In genomic region chr12:45727994-45728624, GRCh38 we compare ENCODE assay signal across 8 cellular contexts. TPM values are rescaled to one million over a fixed set of nuclear protein-coding genes. Genes with fewer than 3 reads are reported as not detected.
DNase-seq lines count a peak whose midpoint lies in the region; ATAC-seq lines count a peak whose summit lies in the region.

No MANE protein-coding gene starts in this region.

- H3K27ac ChIP-seq in SJSA1, result peak overlapping the region; percentile 88

- peak overlapping the region; percentile 98 for H3K27ac Mint-ChIP-seq in activated naive CD4-positive, alpha-beta T cell treated with anti-CD3 and anti-CD28 coated beads, Interleukin-2, amount 10 ng/mL, durations not matched to agents 7 days and 5 days

- no peaks in the 10 kb centered on the region for H3K9me3 Mint-ChIP-seq in activated naive CD4-positive, alpha-beta T cell treated with anti-CD3 and anti-CD28 coated beads, Interleukin-2, amount 10 ng/mL, durations not matched to agents 7 days and 5 days

- H3K4me1 ChIP-seq in SJSA1 (replicated peaks), result peaks cover 8% of the 10 kb centered on the region; the same call in 1 of the 2 replicates

- peaks cover 22% of the 10 kb centered on the region for H3K4me1 Mint-ChIP-seq in activated naive CD4-positive, alpha-beta T cell treated with anti-CD3 and anti-CD28 coated beads, Interleukin-2, amount 10 ng/mL, durations not matched to agents 7 days and 5 days

- peaks cover 27% of the 10 kb centered on the region for H3K36me3 Mint-ChIP-seq in activated naive CD4-positive, alpha-beta T cell treated with anti-CD3 and anti-CD28 coated beads, Interleukin-2, amount 10 ng/mL, durations not matched to agents 7 days and 5 days

- H3K9me3 ChIP-seq in SJSA1 (replicated peaks), result no peaks in the 10 kb centered on the region

- no peaks in the 10 kb centered on the region for H3K27me3 ChIP-seq in SJSA1 (replicated peaks)

- no peak for ATAC-seq in GM21515 (IDR thresholded peaks at IDR 0.05; ENCODE audit: unreplicated experiment)

- peak overlapping the region; percentile 69 for H3K4me3 ChIP-seq in SJSA1

- H3K36me3 ChIP-seq in SJSA1, result peaks cover 16% of the 10 kb centered on the region

- H3K4me3 Mint-ChIP-seq in activated naive CD4-positive, alpha-beta T cell treated with anti-CD3 and anti-CD28 coated beads, Interleukin-2, amount 10 ng/mL, durations not matched to agents 7 days and 5 days, result peak overlapping the region; percentile 100

- H3K27me3 Mint-ChIP-seq in activated naive CD4-positive, alpha-beta T cell treated with anti-CD3 and anti-CD28 coated beads, Interleukin-2, amount 10 ng/mL, durations not matched to agents 7 days and 5 days, result no peaks in the 10 kb centered on the region

- DNase-seq in activated naive CD4-positive, alpha-beta T cell treated with anti-CD3 and anti-CD28 coated beads, Interleukin-2, amount 10 ng/mL, durations not matched to agents 7 days and 5 days, result peak; percentile 32
- no peak for DNase-seq in activated naive CD4-positive, alpha-beta T cell treated with Interleukin-2 at 50 U/mL for 16 hours
- no peak for DNase-seq in SJSA1 (ENCODE audit: low read depth in 1 of 2, low spot score in 2 of 2)
- DNase-seq in fibroblast of gingiva (ENCODE audit: low read depth), result peak; percentile 13
- DNase-seq in pons (ENCODE audit: low spot score), result peak; percentile 82
- no peak for DNase-seq in effector CD8-positive, alpha-beta T cell (lab: John Stamatoyannopoulos, UW)
- no peak for DNase-seq in HuH-7 (ENCODE audit: low spot score)

- CTCF ChIA-PET in activated naive CD4-positive, alpha-beta T cell treated with anti-CD3 and anti-CD28 coated beads, Interleukin-2, amount 10 ng/mL, durations not matched to agents 7 days and 5 days (lab: Charles Lee), result interaction anchor here (1.3 to 11.7 kb wide), 3 partner anchors 72 to 264 kb away, joined by 3 to 107 read pairs (median 49); no protein-coding TSS in a partner anchor

RNA-seq across cellular contexts. Expression of gene ARID2, which starts 1.4 kb away (rescaled TPM):
- 6.6 and 12.0 TPM in 2 replicates for total RNA-seq in SJSA1 (2014; rRNA removed; shearing (Covaris generic))

Comparison
In these comparisons a context has a peak if more than half of its experiments do, and no peak if none do; other contexts are left out.
1. DNase-seq: peak in activated naive CD4-positive, alpha-beta T cell treated with anti-CD3 and anti-CD28 coated beads, Interleukin-2, amount 10 ng/mL, durations not matched to agents 7 days and 5 days (single experiment), fibroblast of gingiva (single experiment) and pons (single experiment); none in activated naive CD4-positive, alpha-beta T cell treated with Interleukin-2 at 50 U/mL for 16 hours (single experiment), SJSA1 (0 of 2), effector CD8-positive, alpha-beta T cell (single experiment) and HuH-7 (single experiment).